ENCODE assay signal across 16 cellular contexts in genomic region chr14:72443256-72443655, GRCh38.
A peak's percentile ranks its signal among the peaks of the same experiment; 100 is the strongest.
DNase-seq lines count a peak whose midpoint lies in the region; ATAC-seq and TF ChIP-seq lines count a peak whose summit lies in the region.
"Had no signal": no experiment of that assay in that cellular context is flagged by ENCODE, and none has a peak within 500 bp of the region (broad histone marks: within the 10 kb centered on the region; RNA-seq: fewer than 3 reads in every experiment).

No MANE protein-coding gene starts in this region.

- CTCF ChIA-PET in CD4-positive, alpha-beta T cell (lab: Charles Lee): no interaction called here

- H3K9ac ChIP-seq in GM23248: no peak overlapping the region

- H3K9me3 Mint-ChIP-seq in CD4-positive, alpha-beta T cell: no peaks in the 10 kb centered on the region
- no peaks in the 10 kb centered on the region for H3K9me3 Mint-ChIP-seq in T-helper 2 cell treated with Interferon-gamma antibody and Interleukin-4, amounts not matched to agents 5 μg/mL and 100 μg/mL, for 36 hours
- no peaks in the 10 kb centered on the region for H3K9me3 Mint-ChIP-seq in memory B cell
- H3K9me3 Mint-ChIP-seq: neural crest cell had no signal

- intact Hi-C loops in CD4-positive, alpha-beta T cell (cut with DNase I, micrococcal nuclease): no loop called here
- intact Hi-C loops in psoas muscle (cut with DNase I): no loop called here

- no peaks in the 10 kb centered on the region for H3K27me3 ChIP-seq in CD4-positive, alpha-beta T cell (ENCODE audit: control insufficient read depth, insufficient read depth, low read length)
- H3K27me3 ChIP-seq in psoas muscle (ENCODE audit: insufficient read depth in 3 of 3, low read length in 2 of 3) (no peaks in the 10 kb centered on the region), GM23248 (replicated peaks; ENCODE audit: insufficient read depth) (peaks cover 28% of the 10 kb centered on the region)

- H3K27me3 Mint-ChIP-seq in CD4-positive, alpha-beta T cell: no peaks in the 10 kb centered on the region
- no peaks in the 10 kb centered on the region for H3K27me3 Mint-ChIP-seq in T-helper 2 cell treated with Interferon-gamma antibody and Interleukin-4, amounts not matched to agents 5 μg/mL and 100 μg/mL, for 36 hours (ENCODE audit: low read depth)
- no peaks in the 10 kb centered on the region for H3K27me3 Mint-ChIP-seq in memory B cell

- no peak for TF ChIP-seq CTCF in CD4-positive, alpha-beta T cell (IDR thresholded peaks at IDR 0.05)
- no peak for TF ChIP-seq CTCF in psoas muscle (IDR thresholded peaks at IDR 0.05)

- peaks cover 54% of the 10 kb centered on the region for H3K4me1 Mint-ChIP-seq in CD4-positive, alpha-beta T cell (ENCODE audit: low read depth)
- H3K4me1 Mint-ChIP-seq in T-helper 2 cell treated with Interferon-gamma antibody and Interleukin-4, amounts not matched to agents 5 μg/mL and 100 μg/mL, for 36 hours (ENCODE audit: low read depth): peaks cover 68% of the 10 kb centered on the region
- H3K4me1 Mint-ChIP-seq in memory B cell: peaks cover 32% of the 10 kb centered on the region

- H3K36me3 Mint-ChIP-seq in CD4-positive, alpha-beta T cell (ENCODE audit: low read depth): no peaks in the 10 kb centered on the region
- peaks cover 4% of the 10 kb centered on the region for H3K36me3 Mint-ChIP-seq in T-helper 2 cell treated with Interferon-gamma antibody and Interleukin-4, amounts not matched to agents 5 μg/mL and 100 μg/mL, for 36 hours (ENCODE audit: low read depth)
- no peaks in the 10 kb centered on the region for H3K36me3 Mint-ChIP-seq in memory B cell

- no peaks in the 10 kb centered on the region for H3K9me2 ChIP-seq in GM23248 (ENCODE audit: insufficient read depth)

- no peaks in the 10 kb centered on the region for H3F3A ChIP-seq in GM23248 (ENCODE audit: insufficient read depth)

- no peaks in the 10 kb centered on the region for H3K9me3 ChIP-seq in CD4-positive, alpha-beta T cell (ENCODE audit: control insufficient read depth, low read length)
- H3K9me3 ChIP-seq in psoas muscle (no peaks in the 10 kb centered on the region), GM23248 (ENCODE audit: low read depth) (no peaks in the 10 kb centered on the region)

- in situ Hi-C loops in GM23248 (cut with MboI): no loop called here

- no peaks in the 10 kb centered on the region for H3K79me2 ChIP-seq in GM23248 (ENCODE audit: insufficient read depth)

- H3K27ac ChIP-seq in CD4-positive, alpha-beta T cell (ENCODE audit: low read depth, low read length): no peak overlapping the region
- H3K27ac ChIP-seq in psoas muscle (no peak overlapping the region), GM23248 (no peak overlapping the region)

- no peak for ATAC-seq in CD4-positive, alpha-beta T cell (ENCODE audit: poor library complexity)
- ATAC-seq in memory B cell (ENCODE audit: low read depth) (no peak), psoas muscle (no peak), GM19351 (IDR thresholded peaks at IDR 0.05; ENCODE audit: unreplicated experiment) (no peak)
- ATAC-seq: HepG2, SK-N-SH treated with all-trans-retinoic acid at 6 μM for 48 hours had no signal

- H3K4me3 ChIP-seq in psoas muscle: no peak overlapping the region
- H3K4me3 ChIP-seq in GM23248: no peak overlapping the region

- 84 to 87% (median 86%) methylated on average over 2 of the region's 2 CpGs for WGBS in psoas muscle, 3 donors
- 42 to 44% methylated on average over 2 of the region's 2 CpGs for WGBS in GM23248 (ENCODE audit: low coverage in 1 of 2, low lambda C conversion rate in 2 of 2, missing lambda C conversion rate in 2 of 2), 2 experiments

- peak overlapping the region; percentile 66 for H3K4me3 Mint-ChIP-seq in CD4-positive, alpha-beta T cell
- peak overlapping the region; percentile 79 for H3K4me3 Mint-ChIP-seq in T-helper 2 cell treated with Interferon-gamma antibody and Interleukin-4, amounts not matched to agents 5 μg/mL and 100 μg/mL, for 36 hours
- H3K4me3 Mint-ChIP-seq in memory B cell: peak overlapping the region; percentile 77
- H3K4me3 Mint-ChIP-seq: neural crest cell had no signal

- H3K4me1 ChIP-seq in psoas muscle (no peaks in the 10 kb centered on the region), GM23248 (ENCODE audit: insufficient read depth) (no peaks in the 10 kb centered on the region)

- no peak overlapping the region for H2AFZ ChIP-seq in GM23248

- no peak for DNase-seq in CD4-positive, alpha-beta T cell
- peak; percentile 23 for DNase-seq in ELR (ENCODE audit: low read depth)
- no peak for DNase-seq in T-helper 2 cell treated with Interferon-gamma antibody and Interleukin-4, amounts not matched to agents 5 μg/mL and 100 μg/mL, for 36 hours (ENCODE audit: low spot score)
- DNase-seq in memory B cell (ENCODE audit: low spot score in 2 of 2): no peak
- DNase-seq in psoas muscle: no peak
- no peak for DNase-seq in T1000 (lab: John Stamatoyannopoulos, UW)
- DNase-seq in GM23248: no peak
- DNase-seq: activated T-cell treated with anti-CD3 and anti-CD28 coated beads, Interleukin-2, amount 50 U/mL, for 1 hour; dermis blood vessel endothelial cell; mesenchymal stem cell; RPMI8226 had no signal

- H3K4me2 ChIP-seq in GM23248 (ENCODE audit: unreplicated experiment): no peak overlapping the region

- peak overlapping the region; percentile 7 for H3K27ac Mint-ChIP-seq in CD4-positive, alpha-beta T cell
- H3K27ac Mint-ChIP-seq in T-helper 2 cell treated with Interferon-gamma antibody and Interleukin-4, amounts not matched to agents 5 μg/mL and 100 μg/mL, for 36 hours: peak overlapping the region; percentile 84
- H3K27ac Mint-ChIP-seq in memory B cell: peak overlapping the region; percentile 68
- H3K27ac Mint-ChIP-seq: progenitor cell of endocrine pancreas had no signal

- H4K20me1 ChIP-seq in GM23248 (ENCODE audit: insufficient read depth): no peaks in the 10 kb centered on the region

- POLR2A ChIA-PET in CD4-positive, alpha-beta T cell (lab: Charles Lee): interaction anchor here (1.1 to 1.3 kb wide), 2 partner anchors 11 to 33 kb away, joined by 3 read pairs; no protein-coding TSS in a partner anchor

- no peaks in the 10 kb centered on the region for H3K36me3 ChIP-seq in psoas muscle (ENCODE audit: insufficient read depth in 1 of 2, low read depth in 1 of 2)
- no peaks in the 10 kb centered on the region for H3K36me3 ChIP-seq in GM23248 (ENCODE audit: low read depth)

Comparison
In these comparisons a context has a peak if more than half of its experiments do, and no peak if none do; other contexts are left out.
1. H3K27ac Mint-ChIP-seq: peak in every context shown above with its lines; median percentile 84 in T-helper 2 cell treated with Interferon-gamma antibody and Interleukin-4, amounts not matched to agents 5 μg/mL and 100 μg/mL, for 36 hours; 68 in memory B cell; 7 in CD4-positive, alpha-beta T cell.